In the genomic region with DNA sequence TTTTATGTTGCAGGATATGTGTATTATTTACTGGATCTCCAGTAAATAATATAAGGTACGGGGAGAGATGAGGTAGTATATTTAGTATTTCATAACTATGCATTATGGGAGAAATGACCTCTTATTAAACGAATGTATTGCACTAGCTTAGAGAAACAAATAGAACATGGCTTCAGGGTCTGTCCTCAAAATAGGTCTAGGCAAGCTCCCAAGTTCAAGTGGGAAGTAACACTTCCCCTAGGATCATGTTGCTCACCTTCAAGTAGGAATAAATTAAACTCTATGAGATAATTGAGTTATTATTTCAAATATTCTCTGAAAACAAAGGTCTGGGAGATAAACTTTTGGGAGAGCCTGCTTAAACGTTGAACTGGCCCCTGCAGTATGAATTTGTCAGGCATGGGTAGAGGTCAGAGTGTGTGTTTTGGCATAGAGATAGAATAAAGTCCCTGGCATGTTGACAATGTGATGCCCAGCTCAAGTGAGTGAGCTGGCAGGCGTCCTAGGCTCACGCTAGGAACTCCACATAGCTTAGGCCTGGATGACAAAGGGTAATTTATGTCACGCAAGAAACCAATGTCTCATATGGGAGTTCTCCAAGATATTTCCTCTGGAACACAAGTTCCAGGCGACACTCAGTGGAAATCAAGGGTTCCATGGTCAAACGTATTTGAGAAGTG, we compare ENCODE assay signal across 20 cellular contexts.
DNase-seq lines count a peak whose midpoint lies in the region; ATAC-seq and TF ChIP-seq lines count a peak whose summit lies in the region.
"Had no signal": no experiment of that assay in that cellular context is flagged by ENCODE, and none has a peak within 500 bp of the region (broad histone marks: within the 10 kb centered on the region; RNA-seq: fewer than 3 reads in every experiment).

No MANE protein-coding gene starts in this region.

- H3K4me1 ChIP-seq in left ventricle myocardium inferior (peaks cover 73% of the 10 kb centered on the region), osteoblast (ENCODE audit: insufficient read depth, low read length) (no peaks in the 10 kb centered on the region)
- H3K4me1 ChIP-seq: uterus had no signal

- intact Hi-C loops in left ventricle myocardium inferior (cut with micrococcal nuclease): no loop called here

- H3K36me3 ChIP-seq in MG63 (no peaks in the 10 kb centered on the region), left ventricle myocardium inferior (no peaks in the 10 kb centered on the region), osteoblast (ENCODE audit: insufficient read depth, low read length) (no peaks in the 10 kb centered on the region)
- H3K36me3 ChIP-seq: uterus had no signal

- H3K4me2 ChIP-seq in osteoblast (ENCODE audit: insufficient read depth, low read length): no peak overlapping the region
- H3K4me2 ChIP-seq: hepatocyte had no signal

- H2AFZ ChIP-seq in osteoblast (ENCODE audit: low read length): no peak overlapping the region
- H2AFZ ChIP-seq: hepatocyte had no signal

- H3K9me3 ChIP-seq in MG63 (no peaks in the 10 kb centered on the region), left ventricle myocardium inferior (replicated peaks) (no peaks in the 10 kb centered on the region), osteoblast (ENCODE audit: low read depth, low read length) (no peaks in the 10 kb centered on the region)
- H3K9me3 ChIP-seq: mucosa of descending colon, uterus had no signal

- no peaks in the 10 kb centered on the region for H3K79me2 ChIP-seq in osteoblast (ENCODE audit: insufficient read depth, low read length)
- H3K79me2 ChIP-seq: hepatocyte had no signal

- no peaks in the 10 kb centered on the region for H4K20me1 ChIP-seq in osteoblast (ENCODE audit: insufficient read depth, low read length)

- H3K27me3 ChIP-seq in MG63 (no peaks in the 10 kb centered on the region), left ventricle myocardium inferior (ENCODE audit: low read depth) (no peaks in the 10 kb centered on the region), osteoblast (ENCODE audit: insufficient read depth, low read length) (no peaks in the 10 kb centered on the region)
- H3K27me3 ChIP-seq: hepatocyte, uterus had no signal

- H3K4me3 ChIP-seq in MG63 (no peak overlapping the region), left ventricle myocardium inferior (no peak overlapping the region), osteoblast (ENCODE audit: insufficient read depth, low read length) (no peak overlapping the region)
- H3K4me3 ChIP-seq: hepatocyte, mucosa of descending colon, uterus had no signal

- peak; percentile 35 for DNase-seq in A172 (ENCODE audit: low spot score)
- DNase-seq in MG63: peak; percentile 85
- peak; percentile 2 for DNase-seq in NCI-H69 (lab: John Stamatoyannopoulos, UW)
- DNase-seq in left ventricle myocardium inferior: peak; percentile 75
- DNase-seq in osteoblast (ENCODE audit: insufficient read length, low spot score, missing footprints): no peak
- no peak for DNase-seq in NCI-H526 (lab: John Stamatoyannopoulos, UW)
- DNase-seq: activated CD4-positive, alpha-beta T cell treated with anti-CD3 and anti-CD28 coated beads for 4 hours; activated effector memory CD4-positive, alpha-beta T cell treated with Interleukin-2 at 50 U/mL for 16 hours; CD4-positive, alpha-beta T cell; cerebellar nuclear complex; effector memory CD8-positive, alpha-beta T cell; IMR-90; kidney; mucosa of descending colon; NCI-H524 treated with DMSO at 0.1 percent for 48 hours; stimulated activated CD4-positive, alpha-beta T cell treated with anti-CD3 and anti-CD28 coated beads, Interleukin-2, amount 100 ng/mL, for 24 hours had no signal

- peak; percentile 8 for TF ChIP-seq CTCF in left ventricle myocardium inferior (IDR thresholded peaks at IDR 0.05; ENCODE audit: borderline replicate concordance)
- no peak for TF ChIP-seq CTCF in osteoblast (IDR thresholded peaks at IDR 0.05; ENCODE audit: extremely low read depth, low read depth, low read length)

- ATAC-seq in GM21528 (IDR thresholded peaks at IDR 0.05; ENCODE audit: low FRiP score, unreplicated experiment): no peak
- no peak for ATAC-seq in HG02981 (IDR thresholded peaks at IDR 0.05; ENCODE audit: unreplicated experiment)
- ATAC-seq: effector memory CD8-positive, alpha-beta T cell; mucosa of descending colon had no signal

- H3K27ac ChIP-seq in left ventricle myocardium inferior (replicated peaks): peak overlapping the region; percentile 77
- H3K27ac ChIP-seq in osteoblast (ENCODE audit: low read depth, low read length): no peak overlapping the region
- H3K27ac ChIP-seq: hepatocyte, uterus had no signal

Comparison
In these comparisons a context has a peak if more than half of its experiments do, and no peak if none do; other contexts are left out.
1. DNase-seq: peak in A172 (single experiment), MG63 (single experiment), NCI-H69 (single experiment) and left ventricle myocardium inferior (single experiment); none in osteoblast (single experiment) and NCI-H526 (0 of 2).